ENCODE assay signal across 8 cellular contexts in genomic region chr6:137389150-137389664, GRCh38.
DNase-seq lines count a peak whose midpoint lies in the region; ATAC-seq and TF ChIP-seq lines count a peak whose summit lies in the region.

No MANE protein-coding gene starts in this region.

- H3K36me3 ChIP-seq in prostate gland, result no peaks in the 10 kb centered on the region

- H3K36me3 Mint-ChIP-seq in dendritic cell treated with granulocyte-macrophage colony-stimulating factor and Interleukin-4, amounts not matched to agents 40 ng/mL and 50 ng/mL, for 4 days (ENCODE audit: low read depth), result no peaks in the 10 kb centered on the region

- H3K9me3 Mint-ChIP-seq in dendritic cell treated with granulocyte-macrophage colony-stimulating factor and Interleukin-4, amounts not matched to agents 40 ng/mL and 50 ng/mL, for 4 days, result no peaks in the 10 kb centered on the region

- no peaks in the 10 kb centered on the region for H3K9me3 ChIP-seq in prostate gland

- H3K27me3 ChIP-seq in prostate gland (replicated peaks; ENCODE audit: insufficient read depth), result no peaks in the 10 kb centered on the region

- H3K4me1 Mint-ChIP-seq in dendritic cell treated with granulocyte-macrophage colony-stimulating factor and Interleukin-4, amounts not matched to agents 40 ng/mL and 50 ng/mL, for 4 days (ENCODE audit: low read depth), result peaks cover 69% of the 10 kb centered on the region

- in situ Hi-C loops in ACHN (cut with HindIII; ENCODE audit: low pct_ligation_motif_present, low pct_unique_long_range_greater_than_20kb, low sequenced_read_pairs), result no loop called here

- H3K27ac Mint-ChIP-seq in dendritic cell treated with granulocyte-macrophage colony-stimulating factor and Interleukin-4, amounts not matched to agents 40 ng/mL and 50 ng/mL, for 4 days, result peak overlapping the region; percentile 75

- no peak for TF ChIP-seq CTCF in prostate gland (IDR thresholded peaks at IDR 0.05)

- no peak overlapping the region for H3K4me3 ChIP-seq in prostate gland

- peak overlapping the region; percentile 39 for H3K4me3 Mint-ChIP-seq in dendritic cell treated with granulocyte-macrophage colony-stimulating factor and Interleukin-4, amounts not matched to agents 40 ng/mL and 50 ng/mL, for 4 days

- intact Hi-C loops in dendritic cell treated with granulocyte-macrophage colony-stimulating factor and Interleukin-4, amounts not matched to agents 40 ng/mL and 50 ng/mL, for 4 days (cut with micrococcal nuclease), result no loop called here
- intact Hi-C loops in prostate gland (cut with DNase I), result no loop called here

- H3K27me3 Mint-ChIP-seq in dendritic cell treated with granulocyte-macrophage colony-stimulating factor and Interleukin-4, amounts not matched to agents 40 ng/mL and 50 ng/mL, for 4 days, result no peaks in the 10 kb centered on the region

- no peak for TF ChIP-seq POLR2A in prostate gland (IDR thresholded peaks at IDR 0.05)

- ATAC-seq in GM18861 (IDR thresholded peaks at IDR 0.05; ENCODE audit: unreplicated experiment), result peak; percentile 75
- ATAC-seq in activated CD4-positive, CD25-positive, alpha-beta regulatory T cell treated with anti-CD3 and anti-CD28 coated beads, Interleukin-2, amount 50 U/mL, for 24 hours, result peak; percentile 96 to 99

- H3K27ac ChIP-seq in prostate gland, result no peak overlapping the region

- H3K4me1 ChIP-seq in prostate gland (replicated peaks), result no peaks in the 10 kb centered on the region

- DNase-seq in HK-2 (ENCODE audit: unreplicated experiment), result peak; percentile 42
- peak; percentile 37 to 61 for DNase-seq in stimulated activated CD8-positive, alpha-beta memory T cell treated with anti-CD3 and anti-CD28 coated beads, Interleukin-15, amount 100 ng/mL, for 4 hours (ENCODE audit: low read depth in 2 of 2)
- no peak for DNase-seq in NCI-H524 (lab: John Stamatoyannopoulos, UW)
- no peak for DNase-seq in prostate gland (ENCODE audit: low spot score)
- DNase-seq in ACHN, result no peak

- 43% methylated on average over 6 of the region's 6 CpGs for WGBS in prostate gland

Comparison
In these comparisons a context has a peak if more than half of its experiments do, and no peak if none do; other contexts are left out.
1. DNase-seq: peak in HK-2 (single experiment) and stimulated activated CD8-positive, alpha-beta memory T cell treated with anti-CD3 and anti-CD28 coated beads, Interleukin-15, amount 100 ng/mL, for 4 hours (2 of 2); none in NCI-H524 (0 of 2), prostate gland (single experiment) and ACHN (single experiment).